In genomic region chr11:88555018-88555828, GRCh38 we compare ENCODE assay signal across 10 cellular contexts.
DNase-seq lines count a peak whose midpoint lies in the region; ATAC-seq and TF ChIP-seq lines count a peak whose summit lies in the region.
"Had no signal": no experiment of that assay in that cellular context is flagged by ENCODE, and none has a peak within 500 bp of the region (broad histone marks: within the 10 kb centered on the region; RNA-seq: fewer than 3 reads in every experiment).

No MANE protein-coding gene starts in this region.

- H3K4me1 ChIP-seq in gastroesophageal sphincter, result no peaks in the 10 kb centered on the region

- no peak overlapping the region for H3K4me3 ChIP-seq in gastroesophageal sphincter

- ATAC-seq in gastroesophageal sphincter (peak; percentile 75), GM21447 (IDR thresholded peaks at IDR 0.05; ENCODE audit: unreplicated experiment) (no peak), GM21529 (IDR thresholded peaks at IDR 0.05; ENCODE audit: unreplicated experiment) (no peak)

- no peak for TF ChIP-seq CTCF in gastroesophageal sphincter (IDR thresholded peaks at IDR 0.05)

- 68 to 73% methylated on average over 7 of the region's 7 CpGs for WGBS in gastroesophageal sphincter (ENCODE audit: low coverage in 1 of 2), 2 donors

- DNase-seq in HCEC 1CT (peak; percentile 96), SW480 (ENCODE audit: low spot score) (peak; percentile 18), stromal cell of bone marrow (ENCODE audit: low read depth) (peak; percentile 99), GDM1 (lab: John Stamatoyannopoulos, UW) (no peak), GM19240 (ENCODE audit: insufficient read length, low spot score) (no peak)
- DNase-seq: cortex of kidney; stimulated activated CD4-positive, alpha-beta T cell treated with anti-CD3 and anti-CD28 coated beads, Interleukin-4, amount 100 ng/mL, for 4 hours had no signal

- TF ChIP-seq EP300 in gastroesophageal sphincter (IDR thresholded peaks at IDR 0.05), result no peak

- no peak overlapping the region for H3K27ac ChIP-seq in gastroesophageal sphincter

- no peak for TF ChIP-seq POLR2A in gastroesophageal sphincter (IDR thresholded peaks at IDR 0.05)

- no peaks in the 10 kb centered on the region for H3K36me3 ChIP-seq in gastroesophageal sphincter

- no peaks in the 10 kb centered on the region for H3K27me3 ChIP-seq in gastroesophageal sphincter

- H3K9me3 ChIP-seq in gastroesophageal sphincter, result no peaks in the 10 kb centered on the region

Comparison
In these comparisons a context has a peak if more than half of its experiments do, and no peak if none do; other contexts are left out.
1. DNase-seq: peak in HCEC 1CT (single experiment), SW480 (single experiment) and stromal cell of bone marrow (single experiment); none in GDM1 (single experiment) and GM19240 (single experiment).